13 cellular contexts compared by ENCODE assay signal in genomic region chr2:235850771-235851551, GRCh38.
"Had no signal": no experiment of that assay in that cellular context is flagged by ENCODE, and none has a peak within 500 bp of the region (broad histone marks: within the 10 kb centered on the region; RNA-seq: fewer than 3 reads in every experiment).

No MANE protein-coding gene starts in this region.

- H3K4me3 Mint-ChIP-seq: activated naive CD8-positive, alpha-beta T cell treated with anti-CD3 and anti-CD28 coated beads for 36 hours; T-helper 2 cell treated with Interferon-gamma antibody and Interleukin-4, amounts not matched to agents 5 μg/mL and 100 μg/mL, for 36 hours had no signal

- H3K36me3 Mint-ChIP-seq: activated naive CD8-positive, alpha-beta T cell treated with anti-CD3 and anti-CD28 coated beads for 36 hours had no signal

- H3K36me3 ChIP-seq: breast epithelium had no signal

- H3K4me1 ChIP-seq: breast epithelium had no signal

- H3K4me3 ChIP-seq: breast epithelium had no signal

- H3K9me3 Mint-ChIP-seq: activated naive CD8-positive, alpha-beta T cell treated with anti-CD3 and anti-CD28 coated beads for 36 hours; T-helper 2 cell treated with Interferon-gamma antibody and Interleukin-4, amounts not matched to agents 5 μg/mL and 100 μg/mL, for 36 hours had no signal

- DNase-seq: activated CD4-positive, alpha-beta T cell treated with anti-CD3 and anti-CD28 coated beads, Interleukin-2, amount 50 U/mL, for 4 hours; activated CD4-positive, CD25-positive, alpha-beta regulatory T cell treated with anti-CD3 and anti-CD28 coated beads, Interleukin-2, amount 50 U/mL, for 72 hours; activated gamma-delta T cell treated with Interleukin-2 at 50 U/mL for 16 hours; activated naive CD8-positive, alpha-beta T cell treated with anti-CD3 and anti-CD28 coated beads for 36 hours; activated T-cell treated with anti-CD3 and anti-CD28 coated beads, Interleukin-2, amount 50 U/mL, for 1 hour; kidney; midbrain; right cardiac atrium; stimulated activated CD4-positive, alpha-beta T cell treated with anti-CD3 and anti-CD28 coated beads, Interleukin-1b, Interleukin-23, amount 100 ng/mL, for 48 hours; stimulated activated naive CD4-positive, alpha-beta T cell treated with Interleukin-2 at 50 U/mL for 16 hours had no signal

- H3K27ac Mint-ChIP-seq: activated naive CD8-positive, alpha-beta T cell treated with anti-CD3 and anti-CD28 coated beads for 36 hours; T-helper 2 cell treated with Interferon-gamma antibody and Interleukin-4, amounts not matched to agents 5 μg/mL and 100 μg/mL, for 36 hours had no signal

- ATAC-seq: esophagus mucosa had no signal

- H3K27me3 ChIP-seq: breast epithelium had no signal

- H3K27ac ChIP-seq: breast epithelium had no signal

- H3K4me1 Mint-ChIP-seq: activated naive CD8-positive, alpha-beta T cell treated with anti-CD3 and anti-CD28 coated beads for 36 hours had no signal

- H3K9me3 ChIP-seq: breast epithelium had no signal

- H3K27me3 Mint-ChIP-seq: activated naive CD8-positive, alpha-beta T cell treated with anti-CD3 and anti-CD28 coated beads for 36 hours had no signal
